In genomic region chr3:147616998-147617619, GRCh38 we compare ENCODE assay signal across 9 cellular contexts.
DNase-seq lines count a peak whose midpoint lies in the region; ATAC-seq and TF ChIP-seq lines count a peak whose summit lies in the region.
"Had no signal": no experiment of that assay in that cellular context is flagged by ENCODE, and none has a peak within 500 bp of the region (broad histone marks: within the 10 kb centered on the region; RNA-seq: fewer than 3 reads in every experiment).

No MANE protein-coding gene starts in this region.

- BruUV-seq in IMR-90 (replicated peaks; lab: Mats Ljungman, UMichigan), result no TSS peak

- TF ChIP-seq CTCF in CD14-positive monocyte (IDR thresholded peaks at IDR 0.05) (peak; percentile 32), IMR-90 (conservative IDR thresholded peaks at IDR 0.05; ENCODE audit: low read depth, low read length) (peak; percentile 52), ascending aorta (IDR thresholded peaks at IDR 0.05) (peak in 1 of 3 experiments; percentile 19)

- H3K9me1 ChIP-seq in IMR-90 (ENCODE audit: insufficient read depth, low read length), result no peaks in the 10 kb centered on the region

- H3K4me3 ChIP-seq in IMR-90 (ENCODE audit: insufficient read depth, low read depth, low read length), result no peak overlapping the region
- H3K4me3 ChIP-seq in ascending aorta, result no peak overlapping the region

- H3K36me3 Mint-ChIP-seq in CD14-positive monocyte, result no peaks in the 10 kb centered on the region

- no peak overlapping the region for H3K23ac ChIP-seq in IMR-90 (ENCODE audit: low read depth, low read length)

- H3K9me3 ChIP-seq in IMR-90 (ENCODE audit: control insufficient read depth, insufficient read depth, low read length) (no peaks in the 10 kb centered on the region), ascending aorta (no peaks in the 10 kb centered on the region)

- H3K4ac ChIP-seq in IMR-90 (ENCODE audit: low read depth, low read length), result no peak overlapping the region

- H3K36me3 ChIP-seq in IMR-90 (ENCODE audit: control insufficient read depth, insufficient read depth, low read length) (no peaks in the 10 kb centered on the region), ascending aorta (no peaks in the 10 kb centered on the region)

- no peaks in the 10 kb centered on the region for H4K20me1 ChIP-seq in IMR-90 (ENCODE audit: insufficient read depth, low read length)

- no peak overlapping the region for H3K4me2 ChIP-seq in IMR-90 (ENCODE audit: low read depth, low read length)

- H2AFZ ChIP-seq in IMR-90 (replicated peaks; ENCODE audit: low read length, poor library complexity), result no peak overlapping the region

- H3K9ac ChIP-seq in IMR-90 (ENCODE audit: low read depth, low read length), result no peak overlapping the region

- no CpG with 5 or more reads among the region's 2 CpGs for WGBS in IMR-90 (ENCODE audit: extremely low coverage in 2 of 2, insufficient read length in 1 of 2), 2 experiments

- CTCF ChIA-PET in IMR-90 (lab: Yijun Ruan, JAX), result no interaction called here

- H3K79me1 ChIP-seq in IMR-90 (ENCODE audit: low read depth in 1 of 2, low read length in 2 of 2), result no peaks in the 10 kb centered on the region

- DNase-seq in CD14-positive monocyte (ENCODE audit: low spot score) (no peak), IMR-90 (peak; percentile 12), SKM-1 (lab: John Stamatoyannopoulos, UW; ENCODE audit: unreplicated experiment) (peak; percentile 46), iris pigment epithelial cell (ENCODE audit: low read depth) (peak; percentile 17), ascending aorta (ENCODE audit: low spot score in 2 of 2) (no peak)
- no peak for DNase-seq in activated T-cell treated with anti-CD3 and anti-CD28 coated beads, Interleukin-2, amount 50 U/mL, for 48 hours
- no peak for DNase-seq in stimulated activated CD4-positive, alpha-beta T cell treated with anti-CD3 and anti-CD28 coated beads, Interleukin-4, amount 100 ng/mL, for 24 hours
- DNase-seq: T-helper 2 cell had no signal

- no peak overlapping the region for H3K56ac ChIP-seq in IMR-90 (ENCODE audit: extremely low read depth, insufficient read depth, low read length)

- peak; percentile 37 for TF ChIP-seq RAD21 in IMR-90 (IDR thresholded peaks at IDR 0.05; ENCODE audit: low read length)

- H2AK9ac ChIP-seq in IMR-90 (replicated peaks; ENCODE audit: low read depth, low read length, poor library complexity), result no peak overlapping the region

- H3K27me3 Mint-ChIP-seq in CD14-positive monocyte (ENCODE audit: low read depth in 3 of 3), result no peaks in the 10 kb centered on the region

- no peak overlapping the region for H3K27ac Mint-ChIP-seq in CD14-positive monocyte

- H2AK5ac ChIP-seq in IMR-90 (ENCODE audit: low read depth, low read length), result no peak overlapping the region

- H4K91ac ChIP-seq in IMR-90 (ENCODE audit: insufficient read depth, low read depth, low read length), result no peak overlapping the region

- H2BK5ac ChIP-seq in IMR-90 (ENCODE audit: low read depth, low read length, poor library complexity, severe bottlenecking), result no peak overlapping the region

- no peaks in the 10 kb centered on the region for H3K27me3 ChIP-seq in IMR-90 (ENCODE audit: control insufficient read depth, insufficient read depth, low read length)
- H3K27me3 ChIP-seq in ascending aorta, result no peaks in the 10 kb centered on the region

- no peak overlapping the region for H2BK20ac ChIP-seq in IMR-90 (ENCODE audit: low read depth, low read length)

- in situ Hi-C loops in IMR-90 (cut with MboI; ENCODE audit: low sequenced_read_pairs), result no loop called here

- peaks cover 5% of the 10 kb centered on the region for H3K4me1 Mint-ChIP-seq in CD14-positive monocyte

- dilution Hi-C loops in IMR-90 (cut with HindIII; ENCODE audit: low sequenced_read_pairs, unreplicated experiment), result no loop called here

- H3K27ac ChIP-seq in IMR-90 (ENCODE audit: insufficient read depth, low read length) (no peak overlapping the region), ascending aorta (no peak overlapping the region)

- no peak overlapping the region for H2BK15ac ChIP-seq in IMR-90 (ENCODE audit: low read depth, low read length)

- TF ChIP-seq POLR2A in IMR-90 (IDR thresholded peaks at IDR 0.05; ENCODE audit: low read depth, low read length), result no peak

- POLR2A ChIA-PET in IMR-90 (lab: Charles Lee; ENCODE audit: unreplicated experiment), result no interaction called here

- no peak overlapping the region for H3K4me3 Mint-ChIP-seq in CD14-positive monocyte

- intact Hi-C loops in CD14-positive monocyte (cut with micrococcal nuclease), result no loop called here
- intact Hi-C loops in IMR-90 (cut with micrococcal nuclease), result loop anchor here (5.0 to 10.0 kb wide), 3 partner anchors 460 to 872 kb away; no protein-coding TSS in a partner anchor
- intact Hi-C loops in ascending aorta (cut with DNase I), result loop anchor here (10.0 kb wide), 1 partner anchor 232 kb away; no protein-coding TSS in a partner anchor

- no peak for ATAC-seq in IMR-90 (ENCODE audit: low read depth)
- ATAC-seq in HG02870 (IDR thresholded peaks at IDR 0.05; ENCODE audit: unreplicated experiment), result no peak

- H3K14ac ChIP-seq in IMR-90 (replicated peaks; ENCODE audit: low read depth, low read length), result no peak overlapping the region

- no peak overlapping the region for H2BK120ac ChIP-seq in IMR-90 (ENCODE audit: low read depth, low read length)

- no peak overlapping the region for H4K5ac ChIP-seq in IMR-90 (ENCODE audit: low read depth, low read length)

- no peaks in the 10 kb centered on the region for H3K9me3 Mint-ChIP-seq in CD14-positive monocyte

- H4K8ac ChIP-seq in IMR-90 (ENCODE audit: low read depth in 2 of 2, low read length in 2 of 2), result no peak overlapping the region

- H3K4me1 ChIP-seq in IMR-90 (ENCODE audit: control insufficient read depth, insufficient read depth, low read length) (no peaks in the 10 kb centered on the region), ascending aorta (no peaks in the 10 kb centered on the region)

- H3K18ac ChIP-seq in IMR-90 (ENCODE audit: low read depth, low read length), result no peak overlapping the region

TF ChIP-seq in IMR-90, 13 proteins besides CTCF, POLR2A, EP300 and RAD21:
- TF ChIP-seq BHLHE40 (IDR thresholded peaks at IDR 0.05; ENCODE audit: low read depth, low read length), result no peak
- TF ChIP-seq NFE2L2 (IDR thresholded peaks at IDR 0.05; ENCODE audit: low read depth, low read length), result no peak
- TF ChIP-seq CHD1 (IDR thresholded peaks at IDR 0.05; ENCODE audit: low read depth, low read length), result no peak

Comparison
In these comparisons a context has a peak if more than half of its experiments do, and no peak if none do; other contexts are left out.
1. DNase-seq: peak in IMR-90 (single experiment), SKM-1 (single experiment) and iris pigment epithelial cell (single experiment); none in CD14-positive monocyte (single experiment), activated T-cell treated with anti-CD3 and anti-CD28 coated beads, Interleukin-2, amount 50 U/mL, for 48 hours (0 of 2), ascending aorta (0 of 2) and stimulated activated CD4-positive, alpha-beta T cell treated with anti-CD3 and anti-CD28 coated beads, Interleukin-4, amount 100 ng/mL, for 24 hours (single experiment).
2. intact Hi-C loops: an anchor here in IMR-90 (5.0 to 10.0 kb wide) and ascending aorta (10.0 kb wide); none called in CD14-positive monocyte.